16 cellular contexts compared by ENCODE assay signal in the genomic region with DNA sequence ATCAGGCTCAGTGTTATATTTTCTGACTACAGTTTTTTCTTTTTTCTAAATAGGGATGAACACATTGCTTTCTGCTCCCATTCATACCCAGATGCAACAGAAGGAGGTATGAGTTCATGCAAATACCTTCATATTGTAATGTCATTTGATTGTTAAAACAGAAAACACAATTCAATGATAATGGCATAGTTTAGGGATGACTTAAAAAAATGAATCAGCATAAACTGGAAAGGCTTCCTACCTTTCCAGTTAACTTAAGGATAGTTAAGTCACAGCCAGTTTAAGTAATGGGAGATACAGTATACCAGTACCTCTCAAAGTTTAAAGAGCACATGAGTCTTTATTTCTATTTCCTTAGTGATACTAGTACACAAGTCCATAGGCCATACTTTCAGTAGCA.
"Had no signal": no experiment of that assay in that cellular context is flagged by ENCODE, and none has a peak within 500 bp of the region (broad histone marks: within the 10 kb centered on the region; RNA-seq: fewer than 3 reads in every experiment).

No MANE protein-coding gene starts in this region.

- H3K36me3 ChIP-seq: esophagus muscularis mucosa, sigmoid colon had no signal

- H3K9me3 ChIP-seq: esophagus muscularis mucosa, heart right ventricle, sigmoid colon had no signal

- ATAC-seq: heart right ventricle; naive thymus-derived CD4-positive, alpha-beta T cell had no signal

- H3K27ac ChIP-seq: dorsolateral prefrontal cortex, epithelial cell of prostate, esophagus muscularis mucosa, heart right ventricle, sigmoid colon, skin epidermis had no signal

- H3K27me3 ChIP-seq: dorsolateral prefrontal cortex, esophagus muscularis mucosa, heart right ventricle, sigmoid colon had no signal

- H3K4me3 ChIP-seq: dorsolateral prefrontal cortex, esophagus muscularis mucosa, heart right ventricle, sigmoid colon, skin epidermis had no signal

- DNase-seq: cortex of kidney; dorsolateral prefrontal cortex; effector CD8-positive, alpha-beta T cell; heart right ventricle; hypothalamus; kidney glomerular epithelial cell; naive thymus-derived CD4-positive, alpha-beta T cell; nephron progenitor cell; posterior cingulate gyrus; sigmoid colon; stimulated activated CD4-positive, alpha-beta T cell treated with anti-CD3 and anti-CD28 coated beads, Interleukin-2, amount 100 ng/mL, for 48 hours; stimulated activated naive CD4-positive, alpha-beta T cell treated with Interleukin-2 at 50 U/mL for 16 hours; trophoblast cell had no signal

- H3K4me1 ChIP-seq: esophagus muscularis mucosa, sigmoid colon had no signal
